ENCODE assay signal across 10 cellular contexts in genomic region chr9:130268521-130269131, GRCh38. TPM values are rescaled to one million over a fixed set of nuclear protein-coding genes. Genes with fewer than 3 reads are reported as not detected.
DNase-seq lines count a peak whose midpoint lies in the region; TF ChIP-seq lines count a peak whose summit lies in the region.
"Had no signal": no experiment of that assay in that cellular context is flagged by ENCODE, and none has a peak within 500 bp of the region (broad histone marks: within the 10 kb centered on the region; RNA-seq: fewer than 3 reads in every experiment).

No MANE protein-coding gene starts in this region.

- H3K4me3 ChIP-seq in NT2/D1 (ENCODE audit: insufficient read length, low read depth) (peak overlapping the region; percentile 16), iPS DF 6.9 (ENCODE audit: low read length) (no peak overlapping the region), tibial nerve (peak overlapping the region in 1 of 4 donors; percentile 12)

- H3K27me3 ChIP-seq in NT2/D1 (ENCODE audit: insufficient read depth, insufficient read length) (peaks cover 26% of the 10 kb centered on the region), iPS DF 6.9 (ENCODE audit: control insufficient read depth, insufficient read depth, low read length) (no peaks in the 10 kb centered on the region; the same call in 1 of the 2 replicates), tibial nerve (peaks cover 0 to 49% of the 10 kb centered on the region in 2 donors)

- DNase-seq in NCI-H2196 (lab: John Stamatoyannopoulos, UW; ENCODE audit: unreplicated experiment) (peak; percentile 36), NCI-H2196 treated with DMSO at 0.1 percent for 48 hours (lab: John Stamatoyannopoulos, UW; ENCODE audit: unreplicated experiment) (no peak), NT2/D1 (ENCODE audit: low read depth, low spot score) (no peak), iPS DF 6.9 (ENCODE audit: low read depth, low spot score) (no peak), tibial nerve (ENCODE audit: low spot score in 2 of 2) (no peak), dedifferentiated amniotic fluid mesenchymal stem cell (ENCODE audit: extremely low spot score) (no peak), superior temporal gyrus (ENCODE audit: extremely low spot score) (no peak), inferior parietal cortex (ENCODE audit: extremely low spot score) (no peak)
- DNase-seq: activated naive CD8-positive, alpha-beta T cell treated with anti-CD3 and anti-CD28 coated beads, Interleukin-2, amount 10 ng/mL, durations not matched to agents 7 days and 5 days; T-helper 17 cell had no signal

- H3K9ac ChIP-seq in NT2/D1 (ENCODE audit: insufficient read length, low read depth), result peak overlapping the region; percentile 63

- no peak for TF ChIP-seq CTCF in tibial nerve (IDR thresholded peaks at IDR 0.05)

- H3K36me3 ChIP-seq in NT2/D1 (ENCODE audit: insufficient read depth, insufficient read length, low read length) (no peaks in the 10 kb centered on the region), iPS DF 6.9 (ENCODE audit: control insufficient read depth, insufficient read depth, low read length) (no peaks in the 10 kb centered on the region; the same call in 1 of the 2 replicates), tibial nerve (no peaks in the 10 kb centered on the region)

- H3K4me1 ChIP-seq in NT2/D1 (ENCODE audit: insufficient read depth, insufficient read length), result peaks cover 20% of the 10 kb centered on the region
- H3K4me1 ChIP-seq in iPS DF 6.9 (ENCODE audit: control insufficient read depth, insufficient read depth, low read length), result peaks cover 8% of the 10 kb centered on the region
- H3K4me1 ChIP-seq in tibial nerve, result peaks cover 0 to 23% (median 9%) of the 10 kb centered on the region in 4 donors

- no peak for TF ChIP-seq EP300 in tibial nerve (IDR thresholded peaks at IDR 0.05)

- H3K27ac ChIP-seq in iPS DF 6.9 (ENCODE audit: low read length) (peak overlapping the region; percentile 9), tibial nerve (peak overlapping the region in 3 of 4 donors; percentile 45 to 68 (median 55))

- WGBS in iPS DF 6.9 (ENCODE audit: insufficient coverage, insufficient read length), result no CpG with 5 or more reads among the region's 14 CpGs
- 40 to 51% methylated on average over 14 of the region's 14 CpGs for whole genome bisulfite sequencing in tibial nerve, 2 donors

- H3K9me3 ChIP-seq in NT2/D1 (ENCODE audit: insufficient read depth, low read length) (no peaks in the 10 kb centered on the region), iPS DF 6.9 (ENCODE audit: control insufficient read depth, insufficient read depth, low read length) (no peaks in the 10 kb centered on the region), tibial nerve (no peaks in the 10 kb centered on the region)

- no peak for TF ChIP-seq POLR2A in tibial nerve (IDR thresholded peaks at IDR 0.05)

RNA-seq across cellular contexts. Expression of gene HMCN2, which starts 3.1 kb away (rescaled TPM):
- total RNA-seq in tibial nerve, result 10 to 100 TPM in 2 of 4 donors, 1 to 10 TPM in 1, under 1 TPM in 1; 0.90 to 53.7 (median 20.3) TPM
- total RNA-seq: activated naive CD8-positive, alpha-beta T cell treated with anti-CD3 and anti-CD28 coated beads, Interleukin-2, amount 10 ng/mL, durations not matched to agents 7 days and 5 days had no signal
